In the genomic region with DNA sequence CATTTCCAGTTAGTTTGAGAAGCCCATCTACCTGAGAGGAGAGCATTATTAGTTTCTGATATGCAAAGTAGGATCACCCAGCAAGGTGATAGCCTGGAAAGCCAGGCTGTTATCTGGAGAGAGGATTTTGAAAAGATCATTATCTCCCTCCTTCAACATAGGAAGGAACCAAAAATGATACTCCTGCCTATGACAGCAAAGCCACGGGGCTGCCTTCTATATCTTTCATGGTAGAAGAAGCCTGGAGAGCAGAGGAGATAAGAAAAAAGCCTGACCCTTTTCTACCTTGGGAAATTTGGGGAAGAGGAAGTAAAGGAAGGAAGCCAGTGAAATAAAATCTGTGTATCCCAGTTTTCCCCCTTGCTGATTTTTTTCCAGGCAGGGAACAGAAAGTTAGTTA, we compare ENCODE assay signal across 27 cellular contexts.
"Had no signal": no experiment of that assay in that cellular context is flagged by ENCODE, and none has a peak within 500 bp of the region (broad histone marks: within the 10 kb centered on the region; RNA-seq: fewer than 3 reads in every experiment).

No MANE protein-coding gene starts in this region.

- DNase-seq: naive thymus-derived CD8-positive, alpha-beta T cell; nephron progenitor cell; occipital lobe; ovary; posterior cingulate gyrus; psoas muscle; right cardiac atrium; right lobe of liver; sigmoid colon; small intestine; stimulated activated CD4-positive, alpha-beta T cell treated with anti-CD3 and anti-CD28 coated beads, Interleukin-15, amount 100 ng/mL, for 24 hours; stimulated activated CD4-positive, alpha-beta T cell treated with anti-CD3 and anti-CD28 coated beads, Interleukin-2, amount 100 ng/mL, for 24 hours; stimulated activated CD4-positive, alpha-beta T cell treated with anti-CD3 and anti-CD28 coated beads, Interleukin-2, amount 100 ng/mL, for 48 hours; stimulated activated CD4-positive, alpha-beta T cell treated with anti-CD3 and anti-CD28 coated beads, Interleukin-4, amount 100 ng/mL, for 24 hours; stimulated activated naive B cell treated with anti-CD40 and anti-IgM and Interleukin-4, amounts not matched to agents 10 μg/mL and 1 μg/mL and 100 μg/mL, for 72 hours; stimulated activated naive CD4-positive, alpha-beta T cell treated with Interleukin-2 at 50 U/mL for 16 hours; stomach; thyroid gland; trophoblast cell; upper lobe of left lung had no signal

- H3K4me3 ChIP-seq: neural progenitor cell, ovary, psoas muscle, right lobe of liver, sigmoid colon, stomach, thoracic aorta, thyroid gland, tibial nerve, upper lobe of left lung, vagina had no signal

- H3K27ac ChIP-seq: neural progenitor cell, ovary, parathyroid adenoma, psoas muscle, right lobe of liver, sigmoid colon, stomach, thoracic aorta, thyroid gland, tibial nerve, upper lobe of left lung, vagina had no signal

- H3K9me3 ChIP-seq: ovary, psoas muscle, right lobe of liver, sigmoid colon, stomach, thoracic aorta, thyroid gland, tibial nerve, upper lobe of left lung, vagina had no signal

- H3K36me3 ChIP-seq: neural progenitor cell, ovary, right lobe of liver, sigmoid colon, stomach, thoracic aorta, thyroid gland, tibial nerve, upper lobe of left lung, vagina had no signal

- H3K4me1 ChIP-seq: neural progenitor cell, parathyroid adenoma, psoas muscle, right lobe of liver, sigmoid colon, stomach, thyroid gland, tibial nerve, upper lobe of left lung, vagina had no signal

- H3K9ac ChIP-seq: neural progenitor cell, parathyroid adenoma had no signal

- H3K79me2 ChIP-seq: parathyroid adenoma had no signal

- ATAC-seq: naive thymus-derived CD8-positive, alpha-beta T cell; natural killer cell treated with Interleukin-12 subunit alpha and Interleukin-12 subunit beta and Interleukin-15 and Interleukin-18, amount 100 ng/mL, for 72 hours; psoas muscle; right cardiac atrium; right lobe of liver; stimulated activated effector memory CD8-positive, alpha-beta T cell treated with anti-CD3 and anti-CD28 coated beads, Interleukin-12 subunit alpha, Interleukin-12 subunit beta, amount 100 ng/mL, for 72 hours; stimulated activated naive B cell treated with anti-CD40 and anti-IgM and Interleukin-4, amounts not matched to agents 10 μg/mL and 1 μg/mL and 100 μg/mL, for 72 hours had no signal

- H2AFZ ChIP-seq: neural progenitor cell, parathyroid adenoma had no signal

- H3K27me3 ChIP-seq: neural progenitor cell, ovary, right lobe of liver, sigmoid colon, stomach, thyroid gland, tibial nerve, upper lobe of left lung, vagina had no signal

- H3K4me2 ChIP-seq: neural progenitor cell had no signal
